11 cellular contexts compared by ENCODE assay signal in the genomic region with DNA sequence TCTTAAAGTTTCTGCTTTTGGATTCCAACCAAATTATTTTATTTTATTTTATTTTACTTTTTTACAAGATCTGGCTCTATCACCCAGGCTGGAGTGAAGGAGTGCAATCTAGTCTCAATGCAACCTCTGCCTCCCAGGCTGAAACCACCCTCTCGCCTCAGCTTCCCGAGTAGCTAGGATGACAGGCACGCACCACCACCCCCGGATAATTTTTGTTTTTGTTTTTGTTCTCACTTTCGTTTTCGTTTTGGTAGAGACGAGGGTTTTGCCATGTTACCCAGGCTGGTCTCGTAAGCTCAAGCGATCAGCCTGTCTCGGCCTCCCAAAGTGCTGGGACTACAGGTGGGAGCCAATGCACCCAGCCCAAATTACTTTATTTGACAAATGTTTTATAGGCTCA.
A peak's percentile ranks its signal among the peaks of the same experiment; 100 is the strongest.
DNase-seq lines count a peak whose midpoint lies in the region; ATAC-seq lines count a peak whose summit lies in the region.
"Had no signal": no experiment of that assay in that cellular context is flagged by ENCODE, and none has a peak within 500 bp of the region (broad histone marks: within the 10 kb centered on the region; RNA-seq: fewer than 3 reads in every experiment).

No MANE protein-coding gene starts in this region.

- H3K36me3 Mint-ChIP-seq in activated naive CD4-positive, alpha-beta T cell treated with anti-CD3 and anti-CD28 coated beads for 36 hours (ENCODE audit: low read depth): no peaks in the 10 kb centered on the region
- H3K36me3 Mint-ChIP-seq in stimulated activated memory B cell treated with anti-CD40 and anti-IgM and Interleukin-4, amounts not matched to agents 10 μg/mL and 1 μg/mL and 100 μg/mL, for 72 hours: no peaks in the 10 kb centered on the region

- CTCF ChIA-PET in activated naive CD4-positive, alpha-beta T cell treated with anti-CD3 and anti-CD28 coated beads for 36 hours (lab: Charles Lee): interaction anchor here (0.6 to 1.3 kb wide), 3 partner anchors 45 to 69 kb away, joined by 3 to 4 read pairs (median 3); no protein-coding TSS in a partner anchor

- peak overlapping the region; percentile 22 for H3K4me3 Mint-ChIP-seq in activated naive CD4-positive, alpha-beta T cell treated with anti-CD3 and anti-CD28 coated beads for 36 hours
- H3K4me3 Mint-ChIP-seq in stimulated activated memory B cell treated with anti-CD40 and anti-IgM and Interleukin-4, amounts not matched to agents 10 μg/mL and 1 μg/mL and 100 μg/mL, for 72 hours: peak overlapping the region; percentile 30

- ATAC-seq in HG02943 (IDR thresholded peaks at IDR 0.05; ENCODE audit: low read depth, unreplicated experiment) (peak; percentile 65), left cardiac atrium (no peak)
- ATAC-seq in stimulated activated memory B cell treated with anti-CD40 and anti-IgM and Interleukin-4, amounts not matched to agents 10 μg/mL and 1 μg/mL and 100 μg/mL, for 72 hours: peak; percentile 41
- ATAC-seq: HCT116 had no signal

- no peaks in the 10 kb centered on the region for H3K9me3 Mint-ChIP-seq in activated naive CD4-positive, alpha-beta T cell treated with anti-CD3 and anti-CD28 coated beads for 36 hours
- H3K9me3 Mint-ChIP-seq in stimulated activated memory B cell treated with anti-CD40 and anti-IgM and Interleukin-4, amounts not matched to agents 10 μg/mL and 1 μg/mL and 100 μg/mL, for 72 hours: no peaks in the 10 kb centered on the region

- peak; percentile 44 for DNase-seq in activated naive CD4-positive, alpha-beta T cell treated with anti-CD3 and anti-CD28 coated beads for 36 hours
- DNase-seq in activated naive CD4-positive, alpha-beta T cell treated with anti-CD3 and anti-CD28 coated beads, Interleukin-2, amount 50 U/mL, for 16 hours: no peak
- DNase-seq in RPMI8226: peak; percentile 24
- no peak for DNase-seq in left cardiac atrium
- no peak for DNase-seq in midbrain (lab: John Stamatoyannopoulos, UW)
- DNase-seq in kidney tubule cell (ENCODE audit: low spot score): no peak
- DNase-seq: amniotic stem cell, NCI-H524 had no signal

- peaks cover 13% of the 10 kb centered on the region for H3K4me1 Mint-ChIP-seq in activated naive CD4-positive, alpha-beta T cell treated with anti-CD3 and anti-CD28 coated beads for 36 hours (ENCODE audit: low read depth)
- peaks cover 3% of the 10 kb centered on the region for H3K4me1 Mint-ChIP-seq in stimulated activated memory B cell treated with anti-CD40 and anti-IgM and Interleukin-4, amounts not matched to agents 10 μg/mL and 1 μg/mL and 100 μg/mL, for 72 hours

- intact Hi-C loops in activated naive CD4-positive, alpha-beta T cell treated with anti-CD3 and anti-CD28 coated beads for 36 hours (cut with micrococcal nuclease): no loop called here
- intact Hi-C loops in left cardiac atrium (cut with DNase I): no loop called here

- no peaks in the 10 kb centered on the region for H3K27me3 Mint-ChIP-seq in activated naive CD4-positive, alpha-beta T cell treated with anti-CD3 and anti-CD28 coated beads for 36 hours (ENCODE audit: low read depth)
- no peaks in the 10 kb centered on the region for H3K27me3 Mint-ChIP-seq in stimulated activated memory B cell treated with anti-CD40 and anti-IgM and Interleukin-4, amounts not matched to agents 10 μg/mL and 1 μg/mL and 100 μg/mL, for 72 hours

- no peak overlapping the region for H3K27ac Mint-ChIP-seq in activated naive CD4-positive, alpha-beta T cell treated with anti-CD3 and anti-CD28 coated beads for 36 hours
- peak overlapping the region; percentile 50 for H3K27ac Mint-ChIP-seq in stimulated activated memory B cell treated with anti-CD40 and anti-IgM and Interleukin-4, amounts not matched to agents 10 μg/mL and 1 μg/mL and 100 μg/mL, for 72 hours

Comparison
In these comparisons a context has a peak if more than half of its experiments do, and no peak if none do; other contexts are left out.
1. DNase-seq: peak in activated naive CD4-positive, alpha-beta T cell treated with anti-CD3 and anti-CD28 coated beads for 36 hours (single experiment) and RPMI8226 (single experiment); none in activated naive CD4-positive, alpha-beta T cell treated with anti-CD3 and anti-CD28 coated beads, Interleukin-2, amount 50 U/mL, for 16 hours (single experiment), left cardiac atrium (single experiment), midbrain (single experiment) and kidney tubule cell (single experiment).
2. ATAC-seq: peak in HG02943 (single experiment) and stimulated activated memory B cell treated with anti-CD40 and anti-IgM and Interleukin-4, amounts not matched to agents 10 μg/mL and 1 μg/mL and 100 μg/mL, for 72 hours (single experiment); none in left cardiac atrium (0 of 2).